21 cellular contexts compared by ENCODE assay signal in genomic region chr12:45969084-45969483, GRCh38. TPM values are rescaled to one million over a fixed set of nuclear protein-coding genes. Genes with fewer than 3 reads are reported as not detected.
A peak's percentile ranks its signal among the peaks of the same experiment; 100 is the strongest.
DNase-seq lines count a peak whose midpoint lies in the region; TF ChIP-seq lines count a peak whose summit lies in the region.
"Had no signal": no experiment of that assay in that cellular context is flagged by ENCODE, and none has a peak within 500 bp of the region (broad histone marks: within the 10 kb centered on the region; RNA-seq: fewer than 3 reads in every experiment).

No MANE protein-coding gene starts in this region.

- H3F3A ChIP-seq in SK-N-SH (replicated peaks; ENCODE audit: insufficient read depth), result peaks cover 32% of the 10 kb centered on the region

- POLR2A ChIA-PET in Caco-2 (lab: Charles Lee) (interaction anchor here (0.5 kb wide), 1 partner anchor 22 kb away, joined by 5 read pairs; no protein-coding TSS in a partner anchor), SK-N-SH (lab: Yijun Ruan, JAX) (no interaction called here)

- peaks cover 4% of the 10 kb centered on the region for H3K9me3 Mint-ChIP-seq in Caco-2 (ENCODE audit: unreplicated experiment)
- H3K9me3 Mint-ChIP-seq in progenitor cell of endocrine pancreas (ENCODE audit: low read depth), result no peaks in the 10 kb centered on the region
- H3K9me3 Mint-ChIP-seq: dendritic cell treated with granulocyte-macrophage colony-stimulating factor and Interleukin-4, amounts not matched to agents 40 ng/mL and 50 ng/mL, for 4 days had no signal

- peak overlapping the region; percentile 14 for H3K4me2 ChIP-seq in SK-N-SH

- intact Hi-C loops in Caco-2 (cut with micrococcal nuclease; ENCODE audit: unreplicated experiment), result no loop called here

- H4K20me1 ChIP-seq in SK-N-SH (ENCODE audit: insufficient read depth), result peaks cover 32% of the 10 kb centered on the region

- BruUV-seq in Caco-2 (replicated peaks; lab: Mats Ljungman, UMichigan), result no TSS peak

- H3K27ac Mint-ChIP-seq in Caco-2 (ENCODE audit: unreplicated experiment) (peak overlapping the region; percentile 57), progenitor cell of endocrine pancreas (peak overlapping the region; percentile 9)
- H3K27ac Mint-ChIP-seq: activated CD4-positive, alpha-beta memory T cell treated with anti-CD3 and anti-CD28 coated beads, Interleukin-2, amount 10 ng/mL, durations not matched to agents 7 days and 5 days; activated naive CD8-positive, alpha-beta T cell; dendritic cell treated with granulocyte-macrophage colony-stimulating factor and Interleukin-4, amounts not matched to agents 40 ng/mL and 50 ng/mL, for 4 days had no signal

- H3K9me3 ChIP-seq in Caco-2 (no peaks in the 10 kb centered on the region), SK-N-SH (no peaks in the 10 kb centered on the region)
- H3K9me3 ChIP-seq: BE2C, HAP-1, thyroid gland had no signal

- no peaks in the 10 kb centered on the region for H3K9me2 ChIP-seq in SK-N-SH

- H3K27me3 ChIP-seq in Caco-2 (replicated peaks; ENCODE audit: control insufficient read depth, insufficient read depth, low read length) (no peaks in the 10 kb centered on the region), SK-N-SH (ENCODE audit: insufficient read depth) (no peaks in the 10 kb centered on the region)
- H3K27me3 ChIP-seq: BE2C, brain microvascular endothelial cell, thyroid gland had no signal

- H3K27ac ChIP-seq in SK-N-SH (ENCODE audit: low read depth in 2 of 2, low read length in 1 of 2), result peak overlapping the region; percentile 25 to 70; a peak in 1 of 4 replicates
- H3K27ac ChIP-seq: brain microvascular endothelial cell, thyroid gland had no signal

- no peak overlapping the region for H2AFZ ChIP-seq in SK-N-SH (ENCODE audit: low read depth)

- H3K4me3 Mint-ChIP-seq in Caco-2 (ENCODE audit: unreplicated experiment), result peak overlapping the region; percentile 12
- H3K4me3 Mint-ChIP-seq in progenitor cell of endocrine pancreas (ENCODE audit: low read depth), result no peak overlapping the region
- H3K4me3 Mint-ChIP-seq: activated CD4-positive, alpha-beta memory T cell treated with anti-CD3 and anti-CD28 coated beads, Interleukin-2, amount 10 ng/mL, durations not matched to agents 7 days and 5 days; activated naive CD8-positive, alpha-beta T cell; activated T-cell treated with anti-CD3 and anti-CD28 coated beads, Interleukin-2, amount 50 U/mL, for 4 hours; dendritic cell treated with granulocyte-macrophage colony-stimulating factor and Interleukin-4, amounts not matched to agents 40 ng/mL and 50 ng/mL, for 4 days had no signal

- no peak for TF ChIP-seq CTCF in Caco-2 (IDR thresholded peaks at IDR 0.05; ENCODE audit: insufficient read depth in 1 of 2, low read depth in 1 of 2, low read length in 1 of 2, severe bottlenecking in 1 of 2, unreplicated experiment in 1 of 2)
- TF ChIP-seq CTCF in SK-N-SH (IDR thresholded peaks at IDR 0.05), result no peak
- no peak for TF ChIP-seq CTCF in fibroblast of the aortic adventitia (IDR thresholded peaks at IDR 0.05; ENCODE audit: insufficient read depth, low read length)
- TF ChIP-seq CTCF in progenitor cell of endocrine pancreas (IDR thresholded peaks at IDR 0.05; ENCODE audit: unreplicated experiment), result no peak

- H3K4me1 ChIP-seq in Caco-2 (peaks cover 73% of the 10 kb centered on the region), SK-N-SH (ENCODE audit: control insufficient read depth in 1 of 2, insufficient read depth in 2 of 2, low read depth in 1 of 2, low read length in 1 of 2) (peaks cover 0 to 6% of the 10 kb centered on the region in 2 experiments; a peak in 2 of 4 replicates)
- H3K4me1 ChIP-seq: BE2C had no signal

- H3K9ac ChIP-seq in SK-N-SH, result no peak overlapping the region

- H3K4me3 ChIP-seq in Caco-2 (ENCODE audit: low read depth, low read length) (no peak overlapping the region), SK-N-SH (ENCODE audit: low read depth in 2 of 2, low read length in 1 of 2) (no peak overlapping the region), fibroblast of the aortic adventitia (ENCODE audit: low read depth, low read length) (no peak overlapping the region)
- H3K4me3 ChIP-seq: GM12878, HAP-1, thyroid gland had no signal

- H3K36me3 Mint-ChIP-seq in Caco-2 (ENCODE audit: insufficient read depth, unreplicated experiment) (peaks cover 73% of the 10 kb centered on the region), progenitor cell of endocrine pancreas (ENCODE audit: insufficient read depth) (peaks cover 10% of the 10 kb centered on the region)

- peaks cover 92% of the 10 kb centered on the region for H3K79me2 ChIP-seq in SK-N-SH (ENCODE audit: insufficient read depth)

- H3K36me3 ChIP-seq in Caco-2 (ENCODE audit: control insufficient read depth, insufficient read depth, low read length) (0 out of 2 replicates have a peak, but pooled peaks cover 2% of the 10 kb centered on the region), SK-N-SH (replicated peaks in 1 of 2; ENCODE audit: control insufficient read depth in 1 of 2, insufficient read depth in 2 of 2, low read length in 1 of 2) (peaks cover 15 to 30% of the 10 kb centered on the region in 2 experiments)
- H3K36me3 ChIP-seq: BE2C, brain microvascular endothelial cell, thyroid gland had no signal

- 33% methylated on average over 2 of the region's 2 CpGs for WGBS in SK-N-SH (ENCODE audit: low lambda C conversion rate)

- H3K27me3 Mint-ChIP-seq in Caco-2 (ENCODE audit: insufficient read depth, unreplicated experiment) (no peaks in the 10 kb centered on the region), progenitor cell of endocrine pancreas (no peaks in the 10 kb centered on the region)
- H3K27me3 Mint-ChIP-seq: activated CD4-positive, alpha-beta memory T cell treated with anti-CD3 and anti-CD28 coated beads, Interleukin-2, amount 10 ng/mL, durations not matched to agents 7 days and 5 days; activated naive CD8-positive, alpha-beta T cell; dendritic cell treated with granulocyte-macrophage colony-stimulating factor and Interleukin-4, amounts not matched to agents 40 ng/mL and 50 ng/mL, for 4 days had no signal

- TF ChIP-seq EP300 in SK-N-SH (IDR thresholded peaks at IDR 0.05; ENCODE audit: borderline replicate concordance in 1 of 2, low read depth in 1 of 2, low read length in 1 of 2), result no peak

- H3K4me1 Mint-ChIP-seq in Caco-2 (ENCODE audit: low read depth, unreplicated experiment) (peaks cover 55% of the 10 kb centered on the region), progenitor cell of endocrine pancreas (ENCODE audit: low read depth) (peaks cover 23% of the 10 kb centered on the region)

- CTCF ChIA-PET in Caco-2 (lab: Charles Lee) (no interaction called here), SK-N-SH (lab: Yijun Ruan, JAX) (no interaction called here)

- no peak for DNase-seq in Caco-2
- no peak for DNase-seq in SK-N-SH
- peak; percentile 43 for DNase-seq in fibroblast of the aortic adventitia (ENCODE audit: low read depth)
- DNase-seq in progenitor cell of endocrine pancreas (ENCODE audit: low spot score, unreplicated experiment), result no peak
- no peak for DNase-seq in NK-92 treated with Interleukin-12 subunit alpha and Interleukin-12 subunit beta, amount 100 ng/mL, for 24 hours (lab: John Stamatoyannopoulos, UW)
- DNase-seq in NOMO-1 treated with dmso at 0.1 percent for 144 hours (lab: John Stamatoyannopoulos, UW; ENCODE audit: unreplicated experiment), result no peak
- DNase-seq in HCEC 1CT, result no peak
- DNase-seq: activated CD4-positive, alpha-beta memory T cell treated with anti-CD3 and anti-CD28 coated beads, Interleukin-2, amount 10 ng/mL, durations not matched to agents 7 days and 5 days; activated T-cell treated with anti-CD3 and anti-CD28 coated beads, Interleukin-2, amount 50 U/mL, for 4 hours; BE2C; brain microvascular endothelial cell; GDM1; NCI-H1417; NCI-H526 treated with DMSO at 0.1 percent for 48 hours; stimulated activated naive CD4-positive, alpha-beta T cell; T-helper 1 cell; thyroid gland had no signal

- TF ChIP-seq RAD21 in SK-N-SH (IDR thresholded peaks at IDR 0.05; ENCODE audit: low read length), result no peak

TF ChIP-seq in SK-N-SH, 30 proteins besides CTCF, POLR2A, EP300 and RAD21 (continues in another document):
- TF ChIP-seq, protein P1, sequence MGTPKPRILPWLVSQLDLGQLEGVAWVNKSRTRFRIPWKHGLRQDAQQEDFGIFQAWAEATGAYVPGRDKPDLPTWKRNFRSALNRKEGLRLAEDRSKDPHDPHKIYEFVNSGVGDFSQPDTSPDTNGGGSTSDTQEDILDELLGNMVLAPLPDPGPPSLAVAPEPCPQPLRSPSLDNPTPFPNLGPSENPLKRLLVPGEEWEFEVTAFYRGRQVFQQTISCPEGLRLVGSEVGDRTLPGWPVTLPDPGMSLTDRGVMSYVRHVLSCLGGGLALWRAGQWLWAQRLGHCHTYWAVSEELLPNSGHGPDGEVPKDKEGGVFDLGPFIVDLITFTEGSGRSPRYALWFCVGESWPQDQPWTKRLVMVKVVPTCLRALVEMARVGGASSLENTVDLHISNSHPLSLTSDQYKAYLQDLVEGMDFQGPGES (IDR thresholded peaks at IDR 0.05; ENCODE audit: low read depth, low read length), result no peak
- TF ChIP-seq TCF12 (IDR thresholded peaks at IDR 0.05), result no peak
- no peak for TF ChIP-seq USF2 (IDR thresholded peaks at IDR 0.05; ENCODE audit: borderline replicate concordance, low read depth, low read length)
- TF ChIP-seq, protein P2, sequence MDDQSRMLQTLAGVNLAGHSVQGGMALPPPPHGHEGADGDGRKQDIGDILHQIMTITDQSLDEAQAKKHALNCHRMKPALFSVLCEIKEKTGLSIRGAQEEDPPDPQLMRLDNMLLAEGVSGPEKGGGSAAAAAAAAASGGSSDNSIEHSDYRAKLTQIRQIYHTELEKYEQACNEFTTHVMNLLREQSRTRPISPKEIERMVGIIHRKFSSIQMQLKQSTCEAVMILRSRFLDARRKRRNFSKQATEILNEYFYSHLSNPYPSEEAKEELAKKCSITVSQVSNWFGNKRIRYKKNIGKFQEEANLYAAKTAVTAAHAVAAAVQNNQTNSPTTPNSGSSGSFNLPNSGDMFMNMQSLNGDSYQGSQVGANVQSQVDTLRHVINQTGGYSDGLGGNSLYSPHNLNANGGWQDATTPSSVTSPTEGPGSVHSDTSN (IDR thresholded peaks at IDR 0.05), result no peak
- TF ChIP-seq RXRA (IDR thresholded peaks at IDR 0.05; ENCODE audit: borderline replicate concordance, low read depth), result no peak
- TF ChIP-seq ELF1 (IDR thresholded peaks at IDR 0.05), result no peak
- TF ChIP-seq EZH2phosphoT487 (IDR thresholded peaks at IDR 0.05; ENCODE audit: borderline replicate concordance, low read depth), result no peak

RNA-seq across cellular contexts. Expression of gene SCAF11, which starts 21.3 kb away (rescaled TPM):
- total RNA-seq in Caco-2 (2022), result 285 and 292 TPM in 2 replicates
- 26.1 and 32.3 TPM in 2 replicates for polyA plus RNA-seq in SK-N-SH (2012; rRNA removed)
- 29.8 and 33.2 TPM in 2 replicates for polyA plus RNA-seq in SK-N-SH (2012; cell fraction: cytosol; rRNA removed)
- polyA plus RNA-seq in SK-N-SH (2012; cell fraction: nucleus; rRNA removed), result 34.5 and 54.7 TPM in 2 replicates
- total RNA-seq in fibroblast of the aortic adventitia (ENCODE audit: low replicate concordance), result 134 and 341 TPM in 2 replicates
- total RNA-seq in progenitor cell of endocrine pancreas, result 104 and 113 TPM in 2 replicates
